Comparison of ENCODE assay signal across 8 cellular contexts in the genomic region with DNA sequence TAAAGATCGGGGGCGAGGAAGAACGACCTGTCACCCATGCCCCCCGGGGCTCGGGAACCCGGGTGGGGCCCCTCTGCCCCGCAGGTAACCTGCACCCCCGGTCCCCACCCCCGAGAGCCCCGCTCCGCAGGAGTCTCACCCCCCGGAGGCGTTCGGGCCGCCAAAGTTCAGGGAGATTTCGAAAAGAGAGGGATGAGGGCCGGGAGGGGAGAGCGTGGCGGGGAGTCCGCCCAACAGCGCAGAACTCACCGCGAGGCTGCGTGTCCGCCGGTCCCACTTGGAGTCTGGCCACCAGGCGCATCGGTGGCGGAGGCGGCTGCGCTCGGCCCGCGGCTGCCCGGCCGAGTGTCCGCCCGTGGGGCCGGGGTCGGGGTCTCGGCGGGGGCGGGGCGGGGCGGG. TPM values are rescaled to one million over a fixed set of nuclear protein-coding genes. Genes with fewer than 3 reads are reported as not detected.
A peak's percentile ranks its signal among the peaks of the same experiment; 100 is the strongest.
DNase-seq lines count a peak whose midpoint lies in the region; ATAC-seq and TF ChIP-seq lines count a peak whose summit lies in the region.

A gene (minus strand): TSS at position 347 of the 399 bp plus-strand sequence. CDS start 2,447 bp downstream, outside the sequence.

- H4K20me1 ChIP-seq in PC-3 (ENCODE audit: low read length), result no peaks in the 10 kb centered on the region
- H4K20me1 ChIP-seq in mammary epithelial cell (ENCODE audit: insufficient read depth, low read length), result no peaks in the 10 kb centered on the region

- H3K4me2 ChIP-seq in PC-3 (ENCODE audit: low read length) (peak within 1 kb of the TSS; percentile 96), mammary epithelial cell (ENCODE audit: insufficient read depth, low read depth, low read length) (peak within 1 kb of the TSS; percentile 99)

- in situ Hi-C loops in mammary epithelial cell (cut with MboI; ENCODE audit: low sequenced_read_pairs in 2 of 2), result no loop called here

- H3K27me3 Mint-ChIP-seq in activated naive CD4-positive, alpha-beta T cell treated with anti-CD3 and anti-CD28 coated beads for 36 hours (ENCODE audit: low read depth), result no peaks in the 10 kb centered on the region

- ATAC-seq in HG02885 (IDR thresholded peaks at IDR 0.05; ENCODE audit: poor library complexity, unreplicated experiment) (peak; percentile 13), PC-3 (peak; percentile 15), GM21576 (IDR thresholded peaks at IDR 0.05; ENCODE audit: unreplicated experiment) (no peak)

- POLR2A ChIA-PET in PC-3 (lab: Charles Lee; ENCODE audit: unreplicated experiment), result interaction anchor here (0.7 kb wide), 1 partner anchor 166 kb away, joined by 7 read pairs; no protein-coding TSS in a partner anchor

- no CpG with 5 or more reads among the region's 45 CpGs for WGBS in mammary epithelial cell (ENCODE audit: low coverage, missing lambda C conversion rate)

- dilution Hi-C loops in mammary epithelial cell (cut with HindIII; ENCODE audit: low sequenced_read_pairs), result no loop called here

- H3K36me3 ChIP-seq in PC-3 (ENCODE audit: low read depth, low read length) (peaks cover 13% of the 10 kb centered on the region), mammary epithelial cell (ENCODE audit: insufficient read depth, low read length) (peaks cover 8% of the 10 kb centered on the region), stomach smooth muscle (ENCODE audit: control insufficient read depth in 2 of 2, insufficient read depth in 2 of 2, low read length in 2 of 2) (peaks cover 10 to 18% of the 10 kb centered on the region in 2 donors)

- H3K27me3 ChIP-seq in PC-3 (ENCODE audit: low read length), result no peaks in the 10 kb centered on the region
- no peaks in the 10 kb centered on the region for H3K27me3 ChIP-seq in mammary epithelial cell (ENCODE audit: insufficient read depth, low read length)
- no peaks in the 10 kb centered on the region for H3K27me3 ChIP-seq in stomach smooth muscle (ENCODE audit: control insufficient read depth in 1 of 2, insufficient read depth in 2 of 2, low read length in 2 of 2)

- peak within 1 kb of the TSS; percentile 97 for H3K9ac ChIP-seq in PC-3 (ENCODE audit: low read length)
- H3K9ac ChIP-seq in mammary epithelial cell (ENCODE audit: insufficient read depth, low read length), result peak within 1 kb of the TSS; percentile 60
- peak within 1 kb of the TSS; percentile 85 to 87 for H3K9ac ChIP-seq in stomach smooth muscle (ENCODE audit: low read length in 2 of 2)

- H3K79me2 ChIP-seq in PC-3 (ENCODE audit: low read length) (peaks cover 30% of the 10 kb centered on the region), mammary epithelial cell (ENCODE audit: insufficient read depth, low read length) (peaks cover 20% of the 10 kb centered on the region)

- H2AFZ ChIP-seq in PC-3 (ENCODE audit: low read length) (peak within 1 kb of the TSS; percentile 79), mammary epithelial cell (ENCODE audit: low read depth, low read length) (peak within 1 kb of the TSS; percentile 88)

- peak; percentile 69 for DNase-seq in activated naive CD4-positive, alpha-beta T cell treated with anti-CD3 and anti-CD28 coated beads for 36 hours
- no peak for DNase-seq in activated naive CD4-positive, alpha-beta T cell treated with Interleukin-2 at 50 U/mL for 16 hours
- DNase-seq in PC-3, result no peak
- DNase-seq in mammary epithelial cell, result peak; percentile 35
- peak; percentile 42 for DNase-seq in kidney tubule cell (ENCODE audit: low spot score)

- intact Hi-C loops in activated naive CD4-positive, alpha-beta T cell treated with anti-CD3 and anti-CD28 coated beads for 36 hours (cut with micrococcal nuclease), result loop anchor here (1.0 to 5.0 kb wide), 11 partner anchors 9 to 324 kb away; a partner anchor contains a TSS
- intact Hi-C loops in PC-3 (cut with micrococcal nuclease) (loop anchor here (2.0 kb wide), 1 partner anchor 60 kb away; no protein-coding TSS in a partner anchor), mammary epithelial cell (cut with micrococcal nuclease) (loop anchor here (1.0 to 10.0 kb wide), 3 partner anchors 59 to 198 kb away; a partner anchor contains a TSS)

- H3K27ac ChIP-seq in PC-3 (ENCODE audit: low read length) (peak within 1 kb of the TSS; percentile 99), mammary epithelial cell (ENCODE audit: insufficient read depth, low read depth, low read length) (peak within 1 kb of the TSS; percentile 70), stomach smooth muscle (ENCODE audit: low read length) (peak within 1 kb of the TSS; percentile 93)

- H3K4me1 ChIP-seq in PC-3 (ENCODE audit: insufficient read depth, low read length), result peaks cover 47% of the 10 kb centered on the region
- peaks cover 32% of the 10 kb centered on the region for H3K4me1 ChIP-seq in mammary epithelial cell (ENCODE audit: insufficient read depth, low read length)
- H3K4me1 ChIP-seq in stomach smooth muscle (ENCODE audit: control insufficient read depth, insufficient read depth, low read length), result peaks cover 18% of the 10 kb centered on the region

- H3F3A ChIP-seq in PC-3 (ENCODE audit: low read length, unreplicated experiment), result no peaks in the 10 kb centered on the region

- H3K27ac Mint-ChIP-seq in activated naive CD4-positive, alpha-beta T cell treated with anti-CD3 and anti-CD28 coated beads for 36 hours, result peak within 1 kb of the TSS; percentile 98

- H3K9me3 Mint-ChIP-seq in activated naive CD4-positive, alpha-beta T cell treated with anti-CD3 and anti-CD28 coated beads for 36 hours, result no peaks in the 10 kb centered on the region

- H3K9me3 ChIP-seq in PC-3 (ENCODE audit: low read length), result no peaks in the 10 kb centered on the region
- H3K9me3 ChIP-seq in mammary epithelial cell (replicated peaks; ENCODE audit: insufficient read depth, low read length), result no peaks in the 10 kb centered on the region
- no peaks in the 10 kb centered on the region for H3K9me3 ChIP-seq in stomach smooth muscle (ENCODE audit: control insufficient read depth in 2 of 2, low read length in 2 of 2)

- H3K4me3 ChIP-seq in PC-3 (ENCODE audit: low read length) (peak within 1 kb of the TSS; percentile 81), mammary epithelial cell (replicated peaks in 1 of 3; ENCODE audit: insufficient read depth in 1 of 3, low read depth in 2 of 3, low read length in 3 of 3) (peak within 1 kb of the TSS; percentile 69 to 74 (median 69)), stomach smooth muscle (ENCODE audit: low read length in 2 of 2) (peak within 1 kb of the TSS; percentile 91 to 94)

- H3K4me3 Mint-ChIP-seq in activated naive CD4-positive, alpha-beta T cell treated with anti-CD3 and anti-CD28 coated beads for 36 hours, result peak within 1 kb of the TSS; percentile 87

- peaks cover 78% of the 10 kb centered on the region for H3K4me1 Mint-ChIP-seq in activated naive CD4-positive, alpha-beta T cell treated with anti-CD3 and anti-CD28 coated beads for 36 hours (ENCODE audit: low read depth)

- H3K36me3 Mint-ChIP-seq in activated naive CD4-positive, alpha-beta T cell treated with anti-CD3 and anti-CD28 coated beads for 36 hours (ENCODE audit: low read depth), result peaks cover 60% of the 10 kb centered on the region

- CTCF ChIA-PET in activated naive CD4-positive, alpha-beta T cell treated with anti-CD3 and anti-CD28 coated beads for 36 hours (lab: Charles Lee), result interaction anchor here (0.7 to 7.1 kb wide), 2 partner anchors 9 to 14 kb away, joined by 4 to 69 read pairs; no protein-coding TSS in a partner anchor
- CTCF ChIA-PET in PC-3 (lab: Charles Lee), result no interaction called here
- CTCF ChIA-PET in mammary epithelial cell (lab: Charles Lee; ENCODE audit: low non-redundant PET), result no interaction called here

- TF ChIP-seq CTCF in PC-3 (conservative IDR thresholded peaks at IDR 0.05; ENCODE audit: low read depth, low read length) (no peak), mammary epithelial cell (conservative IDR thresholded peaks at IDR 0.05 in 1 of 2, IDR thresholded peaks at IDR 0.05 in 1 of 2; ENCODE audit: extremely low read depth in 1 of 2, insufficient read depth in 1 of 2, low read depth in 1 of 2, low read length in 2 of 2) (no peak)

- BruUV-seq in PC-3 (replicated peaks; lab: Mats Ljungman, UMichigan) (no TSS peak), mammary epithelial cell (replicated peaks; lab: Mats Ljungman, UMichigan) (TSS peak; percentile 71)

- no peaks in the 10 kb centered on the region for H3K9me2 ChIP-seq in PC-3 (replicated peaks; ENCODE audit: low read length)

RNA-seq across cellular contexts. Expression of the gene that starts here (rescaled TPM):
- 100 to 1,000 TPM; 289 to 295 TPM for total RNA-seq in activated naive CD4-positive, alpha-beta T cell treated with anti-CD3 and anti-CD28 coated beads for 36 hours
- 101 and 104 TPM in 2 replicates for total RNA-seq in PC-3 (2014; rRNA removed)
- total RNA-seq in mammary epithelial cell, result 10 to 100 TPM in 1 of 2 donors, 1 to 10 TPM in 1; 4.3 to 52.9 TPM
- 60.9 TPM for polyA plus RNA-seq in mammary epithelial cell
- 47.9 TPM for polyA minus RNA-seq in mammary epithelial cell

Comparison
In these comparisons a context has a peak if more than half of its experiments do, and no peak if none do; other contexts are left out.
1. DNase-seq: peak in activated naive CD4-positive, alpha-beta T cell treated with anti-CD3 and anti-CD28 coated beads for 36 hours (single experiment), mammary epithelial cell (single experiment) and kidney tubule cell (single experiment); none in activated naive CD4-positive, alpha-beta T cell treated with Interleukin-2 at 50 U/mL for 16 hours (single experiment) and PC-3 (single experiment).
2. Peak in every context shown above with its lines, with median percentiles within 50 percentile points of each other: H3K27ac ChIP-seq, H3K4me3 ChIP-seq and H3K9ac ChIP-seq.